28 cellular contexts compared by ENCODE assay signal in genomic region chr10:126177414-126178030, GRCh38.
A peak's percentile ranks its signal among the peaks of the same experiment; 100 is the strongest.
DNase-seq lines count a peak whose midpoint lies in the region; ATAC-seq and TF ChIP-seq lines count a peak whose summit lies in the region.
"Had no signal": no experiment of that assay in that cellular context is flagged by ENCODE, and none has a peak within 500 bp of the region (broad histone marks: within the 10 kb centered on the region; RNA-seq: fewer than 3 reads in every experiment).

No MANE protein-coding gene starts in this region.

- WGBS in hepatocyte (ENCODE audit: low lambda C conversion rate, missing lambda C conversion rate), result 53% methylated on average over 7 of the region's 7 CpGs
- 29% methylated on average over 7 of the region's 7 CpGs for WGBS in smooth muscle cell (ENCODE audit: low lambda C conversion rate)

- H3K79me2 ChIP-seq in hepatocyte (no peaks in the 10 kb centered on the region), smooth muscle cell (ENCODE audit: low read depth) (peaks cover 4% of the 10 kb centered on the region)

- H3K27me3 ChIP-seq in HUES48 (ENCODE audit: control insufficient read depth, insufficient read depth, low read length), result no peaks in the 10 kb centered on the region
- no peaks in the 10 kb centered on the region for H3K27me3 ChIP-seq in hepatocyte
- no peaks in the 10 kb centered on the region for H3K27me3 ChIP-seq in smooth muscle cell (ENCODE audit: low read depth)
- H3K27me3 ChIP-seq: right atrium auricular region, transverse colon had no signal

- no peaks in the 10 kb centered on the region for H4K20me1 ChIP-seq in hepatocyte (ENCODE audit: insufficient read depth, poor library complexity, severe bottlenecking)
- no peaks in the 10 kb centered on the region for H4K20me1 ChIP-seq in smooth muscle cell (ENCODE audit: low read depth)

- H3K4me1 ChIP-seq in HUES48 (ENCODE audit: control insufficient read depth, insufficient read depth, low read length) (peaks cover 34% of the 10 kb centered on the region), hepatocyte (ENCODE audit: insufficient read depth) (peaks cover 3% of the 10 kb centered on the region), smooth muscle cell (ENCODE audit: low read depth) (peaks cover 28% of the 10 kb centered on the region)
- H3K4me1 ChIP-seq: gastroesophageal sphincter, pancreas, right atrium auricular region, stomach, transverse colon had no signal

- H3K4me3 ChIP-seq in HUES48 (ENCODE audit: low read depth, low read length), result peak overlapping the region; percentile 27; the same call in 1 of the 2 replicates
- no peak overlapping the region for H3K4me3 ChIP-seq in hepatocyte
- no peak overlapping the region for H3K4me3 ChIP-seq in smooth muscle cell
- H3K4me3 ChIP-seq: gastroesophageal sphincter, pancreas, right atrium auricular region, stomach, transverse colon had no signal

- H3K9ac ChIP-seq in HUES48 (ENCODE audit: low read depth, low read length) (0 out of 2 replicates have a peak overlapping the region, but pooled peaks have one; percentile 17), smooth muscle cell (ENCODE audit: low read depth) (peak overlapping the region; percentile 50)

- peak overlapping the region; percentile 34 for H2AFZ ChIP-seq in hepatocyte
- peak overlapping the region; percentile 65 for H2AFZ ChIP-seq in smooth muscle cell (ENCODE audit: low read depth)

- no peaks in the 10 kb centered on the region for H3K9me3 ChIP-seq in HUES48 (ENCODE audit: control insufficient read depth, insufficient read depth, low read length)
- no peaks in the 10 kb centered on the region for H3K9me3 ChIP-seq in hepatocyte (ENCODE audit: low read depth)
- H3K9me3 ChIP-seq in smooth muscle cell (replicated peaks; ENCODE audit: low read depth), result no peaks in the 10 kb centered on the region
- H3K9me3 ChIP-seq: gastroesophageal sphincter, pancreas, right atrium auricular region, stomach, transverse colon had no signal

- H3K27ac ChIP-seq in HUES48 (ENCODE audit: low read depth, low read length) (peak overlapping the region; percentile 92), hepatocyte (no peak overlapping the region), smooth muscle cell (ENCODE audit: low read depth) (peak overlapping the region; percentile 70)
- H3K27ac ChIP-seq: gastroesophageal sphincter, pancreas, right atrium auricular region, stomach, transverse colon had no signal

- peak; percentile 2 for DNase-seq in cerebellar cortex (ENCODE audit: low spot score)
- no peak for DNase-seq in hepatocyte (ENCODE audit: low spot score)
- no peak for DNase-seq in smooth muscle cell (lab: John Stamatoyannopoulos, UW; ENCODE audit: unreplicated experiment)
- DNase-seq in GM10266 (ENCODE audit: extremely low spot score), result no peak
- no peak for DNase-seq in HT-29 (ENCODE audit: low spot score)
- DNase-seq: activated CD4-positive, alpha-beta T cell treated with anti-CD3 and anti-CD28 coated beads for 1 hour; activated CD8-positive, alpha-beta memory T cell treated with anti-CD3 and anti-CD28 coated beads for 24 hours; activated naive CD4-positive, alpha-beta T cell; activated T-cell treated with anti-CD3 and anti-CD28 coated beads, Interleukin-2, amount 50 U/mL, for 24 hours; AML-193; CD8-positive, alpha-beta memory T cell; DMS53; erythroblast; KBM-7; left cardiac atrium; mesenchymal stem cell; NCI-H187; NCI-H774; pancreas; stimulated activated CD4-positive, alpha-beta T cell treated with anti-CD3 and anti-CD28 coated beads, Interleukin-12 subunit alpha, Interleukin-12 subunit beta, amount 100 ng/mL, for 4 hours; stomach; T-helper 9 cell; transverse colon had no signal

- H3K36me3 ChIP-seq in HUES48 (ENCODE audit: control insufficient read depth, insufficient read depth, low read length) (no peaks in the 10 kb centered on the region), hepatocyte (replicated peaks; ENCODE audit: insufficient read depth, low read depth) (no peaks in the 10 kb centered on the region), smooth muscle cell (ENCODE audit: low read depth) (no peaks in the 10 kb centered on the region)
- H3K36me3 ChIP-seq: gastroesophageal sphincter, pancreas, right atrium auricular region, stomach, transverse colon had no signal

- no peak overlapping the region for H3K4me2 ChIP-seq in hepatocyte
- H3K4me2 ChIP-seq in smooth muscle cell, result peak overlapping the region; percentile 79

- TF ChIP-seq CTCF in hepatocyte (IDR thresholded peaks at IDR 0.05; ENCODE audit: poor library complexity) (no peak), smooth muscle cell (IDR thresholded peaks at IDR 0.05; ENCODE audit: borderline replicate concordance, insufficient read depth, poor library complexity, severe bottlenecking) (no peak), GM10266 (IDR thresholded peaks at IDR 0.05; ENCODE audit: control insufficient read depth, insufficient read depth, low read depth, missing control alignments) (no peak)

- H3F3A ChIP-seq in smooth muscle cell (ENCODE audit: low read depth), result no peaks in the 10 kb centered on the region

- H3K9me2 ChIP-seq in hepatocyte (replicated peaks; ENCODE audit: insufficient read depth), result no peaks in the 10 kb centered on the region

- ATAC-seq in HG03571 (IDR thresholded peaks at IDR 0.05; ENCODE audit: unreplicated experiment) (no peak), HG03521 (IDR thresholded peaks at IDR 0.05; ENCODE audit: unreplicated experiment) (no peak)
- ATAC-seq: gastroesophageal sphincter, left cardiac atrium, pancreas had no signal
